Comparison of ENCODE assay signal across 10 cellular contexts in genomic region chr2:240319855-240320560, GRCh38.
A peak's percentile ranks its signal among the peaks of the same experiment; 100 is the strongest.
DNase-seq lines count a peak whose midpoint lies in the region; ATAC-seq and TF ChIP-seq lines count a peak whose summit lies in the region.
"Had no signal": no experiment of that assay in that cellular context is flagged by ENCODE, and none has a peak within 500 bp of the region (broad histone marks: within the 10 kb centered on the region; RNA-seq: fewer than 3 reads in every experiment).

No MANE protein-coding gene starts in this region.

- DNase-seq in A172 (ENCODE audit: low spot score) (peak; percentile 94), HT1080 (ENCODE audit: low read depth) (peak; percentile 85), dermis microvascular lymphatic vessel endothelial cell (ENCODE audit: low read depth in 2 of 2) (peak; percentile 48 to 96), right lobe of liver (peak in 1 of 3 donors; percentile 42), GM10266 (ENCODE audit: extremely low spot score) (no peak), middle frontal gyrus (ENCODE audit: extremely low spot score, low spot score) (no peak)
- DNase-seq: activated CD8-positive, alpha-beta memory T cell treated with anti-CD3 and anti-CD28 coated beads, Interleukin-2, amount 50 U/mL, for 48 hours had no signal

- H3K27me3 ChIP-seq in right lobe of liver, result no peaks in the 10 kb centered on the region
- H3K27me3 ChIP-seq: BLaER1 had no signal

- ATAC-seq in right lobe of liver (peak; percentile 37 to 79 (median 50)), HG03520 (IDR thresholded peaks at IDR 0.05; ENCODE audit: unreplicated experiment) (no peak), GM21447 (IDR thresholded peaks at IDR 0.05; ENCODE audit: unreplicated experiment) (no peak)

- H3K9me3 ChIP-seq in right lobe of liver, result no peaks in the 10 kb centered on the region
- H3K9me3 ChIP-seq: BLaER1 had no signal

- H3K27ac ChIP-seq in right lobe of liver, result no peak overlapping the region
- H3K27ac ChIP-seq: BLaER1 had no signal

- WGBS in right lobe of liver (ENCODE audit: insufficient coverage, low coverage, low lambda C conversion rate, missing lambda C conversion rate), result 46% methylated on average over 14 of the region's 24 CpGs

- no peaks in the 10 kb centered on the region for H3K36me3 ChIP-seq in right lobe of liver
- H3K36me3 ChIP-seq: BLaER1 had no signal

- intact Hi-C loops in right lobe of liver (cut with DNase I), result no loop called here

- TF ChIP-seq CTCF in right lobe of liver (IDR thresholded peaks at IDR 0.05) (no peak), GM10266 (IDR thresholded peaks at IDR 0.05; ENCODE audit: control insufficient read depth, insufficient read depth, low read depth, missing control alignments) (no peak)

- no peak overlapping the region for H3K4me3 ChIP-seq in right lobe of liver
- H3K4me3 ChIP-seq: BLaER1 had no signal

- no peak for TF ChIP-seq POLR2A in right lobe of liver (IDR thresholded peaks at IDR 0.05)

- no peaks in the 10 kb centered on the region for H3K4me1 ChIP-seq in right lobe of liver
- H3K4me1 ChIP-seq: BLaER1 had no signal

Comparison
In these comparisons a context has a peak if more than half of its experiments do, and no peak if none do; other contexts are left out.
1. DNase-seq: peak in A172 (single experiment), HT1080 (single experiment) and dermis microvascular lymphatic vessel endothelial cell (2 of 2); none in GM10266 (single experiment) and middle frontal gyrus (single experiment).
2. ATAC-seq: peak in right lobe of liver (4 of 4); none in HG03520 (single experiment) and GM21447 (single experiment).